ENCODE assay signal across 8 cellular contexts in the genomic region with DNA sequence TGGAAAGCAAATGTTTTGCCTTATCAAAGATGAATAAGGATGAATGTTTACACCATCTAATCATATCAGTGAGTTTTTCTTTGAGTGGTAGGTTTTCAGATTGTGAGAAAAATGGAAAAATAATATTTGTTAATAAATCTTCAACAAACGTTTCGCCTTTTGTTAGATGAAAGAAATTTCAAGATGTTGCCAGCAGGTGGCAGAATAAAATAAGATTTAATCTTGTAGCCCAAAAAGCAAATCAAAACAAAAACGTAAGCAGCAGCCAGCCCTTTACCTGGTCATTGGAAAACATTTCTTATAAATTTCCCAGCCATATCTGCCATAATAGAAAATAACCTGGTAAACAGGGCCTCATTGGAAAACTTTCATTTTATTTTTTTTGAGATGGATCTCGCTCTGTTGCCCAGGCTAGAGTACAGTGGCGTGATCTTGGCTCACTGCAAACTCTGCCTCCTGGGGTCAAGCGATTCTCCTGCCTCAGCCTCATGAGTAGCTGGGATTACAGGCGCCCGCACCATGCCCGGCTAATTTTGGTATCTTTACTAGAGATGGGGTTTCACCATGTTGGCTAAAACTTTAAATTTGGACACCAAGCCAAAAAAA. TPM values are rescaled to one million over a fixed set of nuclear protein-coding genes. Genes with fewer than 3 reads are reported as not detected.
DNase-seq lines count a peak whose midpoint lies in the region; ATAC-seq, FAIRE-seq and TF ChIP-seq lines count a peak whose summit lies in the region.

No MANE protein-coding gene starts in this region.

- intact Hi-C loops in colonic mucosa (cut with DNase I): loop anchor here (2.0 to 5.0 kb wide), 2 partner anchors 78 to 95 kb away; a partner anchor contains a TSS

- no peak overlapping the region for H3K9ac ChIP-seq in colonic mucosa (ENCODE audit: low read depth in 2 of 2, low read length in 2 of 2)

- DNase-seq in D721Med (ENCODE audit: insufficient read length, low spot score) (no peak), HT-29 (ENCODE audit: low spot score) (peak; percentile 77), NOMO-1 treated with DMSO at 0.1 percent for 48 hours (lab: John Stamatoyannopoulos, UW; ENCODE audit: unreplicated experiment) (peak; percentile 20), colonic mucosa (peak; percentile 45), middle frontal gyrus (ENCODE audit: extremely low spot score, low spot score) (peak; percentile 50), omental fat pad (ENCODE audit: low spot score) (no peak)

- no peaks in the 10 kb centered on the region for H3K4me1 ChIP-seq in colonic mucosa

- H3K36me3 ChIP-seq in colonic mucosa: no peaks in the 10 kb centered on the region

- TF ChIP-seq CTCF in D721Med (IDR thresholded peaks at IDR 0.05; ENCODE audit: insufficient read depth, missing control alignments) (peak; percentile 58), colonic mucosa (IDR thresholded peaks at IDR 0.05) (peak; percentile 53), omental fat pad (IDR thresholded peaks at IDR 0.05) (no peak)

- no peak for FAIRE-seq in D721Med (lab: Jason Lieb, UNC)

- no peak overlapping the region for H3K27ac ChIP-seq in colonic mucosa

- H3K4me3 ChIP-seq in colonic mucosa: no peak overlapping the region

- H3K9me3 ChIP-seq in colonic mucosa: no peaks in the 10 kb centered on the region

- no peaks in the 10 kb centered on the region for H3K27me3 ChIP-seq in colonic mucosa

- no peak for ATAC-seq in omental fat pad (ENCODE audit: low FRiP score)
- no peak for ATAC-seq in HG02798 (IDR thresholded peaks at IDR 0.05; ENCODE audit: poor library complexity, unreplicated experiment)
- no peak for ATAC-seq in GM21528 (IDR thresholded peaks at IDR 0.05; ENCODE audit: low FRiP score, unreplicated experiment)

RNA-seq across cellular contexts. Expression of a gene that starts 15.4 kb away (rescaled TPM):
- 9.6 and 13.2 TPM in 2 replicates for total RNA-seq in HT-29 (2014; rRNA removed; shearing (Covaris generic))
- total RNA-seq in colonic mucosa (1 to 10 TPM; 3.9 to 6.5 TPM), omental fat pad (10 to 100 TPM in 1 of 4 donors, 1 to 10 TPM in 3; 4.9 to 10.7 (median 5.7) TPM)

RNA-seq across cellular contexts. Expression of a gene that starts 27.7 kb away (rescaled TPM):
- total RNA-seq in HT-29 (2014; rRNA removed; shearing (Covaris generic)): 0.05 and 0.13 TPM in 2 replicates
- total RNA-seq in colonic mucosa (not detected), omental fat pad (under 1 TPM in 1 of 4 donors, not detected in 3; 0.19 TPM)

Comparison
In these comparisons a context has a peak if more than half of its experiments do, and no peak if none do; other contexts are left out.
1. DNase-seq: peak in HT-29 (single experiment), NOMO-1 treated with DMSO at 0.1 percent for 48 hours (single experiment), colonic mucosa (single experiment) and middle frontal gyrus (single experiment); none in D721Med (single experiment) and omental fat pad (single experiment).
2. CTCF ChIP-seq: peak in D721Med (single experiment) and colonic mucosa (single experiment); none in omental fat pad (0 of 3).